ENCODE assay signal across 8 cellular contexts in the genomic region with DNA sequence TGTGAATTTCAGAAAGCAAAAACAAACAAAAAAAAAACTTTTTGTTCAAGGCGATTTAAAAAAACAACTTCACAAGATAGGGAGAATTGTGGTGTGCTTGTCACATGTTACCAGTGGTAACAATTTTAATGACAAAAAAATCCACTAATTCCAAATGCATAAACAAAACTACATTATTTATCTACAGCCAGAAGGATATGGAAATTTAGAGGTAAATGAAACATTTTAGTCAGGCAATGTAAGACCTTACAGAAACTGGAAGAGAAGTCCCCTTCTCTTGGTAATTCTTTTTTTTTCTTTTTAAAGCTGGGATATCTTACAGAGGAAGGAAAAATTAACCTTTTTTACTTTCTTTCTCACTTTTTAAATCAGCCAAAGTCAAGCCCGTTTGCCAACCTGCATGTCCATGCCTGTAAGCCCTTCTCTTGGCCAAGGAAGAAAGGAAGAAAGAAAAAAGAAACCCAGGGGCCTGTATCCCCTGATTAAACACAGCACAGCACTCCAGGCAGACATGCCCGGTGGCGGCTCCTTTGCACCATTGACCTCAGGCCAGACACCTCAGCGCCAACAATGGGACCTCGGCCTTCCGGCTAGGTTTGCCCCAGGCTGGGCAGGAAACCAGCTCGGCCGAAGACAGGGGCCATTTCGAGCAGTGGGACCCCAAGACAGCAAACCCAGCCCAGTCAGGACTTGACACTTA. TPM values are rescaled to one million over a fixed set of nuclear protein-coding genes. Genes with fewer than 3 reads are reported as not detected.
DNase-seq lines count a peak whose midpoint lies in the region; ATAC-seq, FAIRE-seq and TF ChIP-seq lines count a peak whose summit lies in the region.

No MANE protein-coding gene starts in this region.

- TF ChIP-seq EP300 in K562 (IDR thresholded peaks at IDR 0.05; ENCODE audit: low read length) = no peak

- CTCF ChIA-PET in K562 (lab: Yijun Ruan, JAX; ENCODE audit: low intra/inter-chr PET ratio) = no interaction called here

- H3K27me3 ChIP-seq in HAP-1 (ENCODE audit: low read depth) = no peaks in the 10 kb centered on the region
- peaks cover 32 to 73% of the 10 kb centered on the region in 2 experiments for H3K27me3 ChIP-seq in K562 (ENCODE audit: control insufficient read depth in 2 of 2, insufficient read depth in 2 of 2, low read length in 2 of 2)

- H3K27ac ChIP-seq in C4-2B = peak overlapping the region; percentile 98
- no peak overlapping the region for H3K27ac ChIP-seq in K562 (ENCODE audit: extremely low read depth, low read depth, low read length)

- peak overlapping the region; percentile 97 for H3K4me3 Mint-ChIP-seq in nephron progenitor cell

- peak overlapping the region; percentile 100 for H3K27ac Mint-ChIP-seq in nephron progenitor cell

- peaks cover 9% of the 10 kb centered on the region for H3K4me1 ChIP-seq in HAP-1
- peaks cover 0 to 3% of the 10 kb centered on the region in 2 experiments; a peak in 1 of 5 replicates for H3K4me1 ChIP-seq in K562 (replicated peaks in 1 of 2; ENCODE audit: control insufficient read depth in 2 of 2, insufficient read depth in 2 of 2, low read length in 2 of 2)

- H3K4me1 Mint-ChIP-seq in nephron progenitor cell = peaks cover 49% of the 10 kb centered on the region

- POLR2A ChIA-PET in K562 (lab: Yijun Ruan, JAX) = no interaction called here

- H3K36me3 Mint-ChIP-seq in nephron progenitor cell (ENCODE audit: low read depth) = peaks cover 50% of the 10 kb centered on the region

- no peak overlapping the region for H3K4me2 ChIP-seq in K562 (ENCODE audit: insufficient read depth, low read length)

- H4K20me1 ChIP-seq in K562 (replicated peaks; ENCODE audit: control insufficient read depth, insufficient read depth, low read length) = no peaks in the 10 kb centered on the region

- no peak overlapping the region for H2AFZ ChIP-seq in K562 (ENCODE audit: low read depth, low read length)

- intact Hi-C loops in K562 (cut with micrococcal nuclease) = no loop called here

- 2% methylated on average over 9 of the region's 10 CpGs for WGBS in K562 (ENCODE audit: insufficient coverage, low coverage, missing lambda C conversion rate)

- in situ Hi-C loops in HAP-1 (cut with MboI; ENCODE audit: low sequenced_read_pairs) = loop anchor here (25.0 kb wide), 1 partner anchor 959 kb away; the partner anchor contains the start of genes CBX3 and HNRNPA2B1
- in situ Hi-C loops in K562 (cut with MboI) = loop anchor here (25.0 kb wide), 3 partner anchors 659 to 1284 kb away; no protein-coding TSS in a partner anchor

- TF ChIP-seq CTCF in C4-2B (conservative IDR thresholded peaks at IDR 0.05) (no peak), K562 (IDR thresholded peaks at IDR 0.05 in 2 of 3, conservative IDR thresholded peaks at IDR 0.05 in 1 of 3; ENCODE audit: insufficient read depth in 2 of 3, low read depth in 1 of 3, low read length in 3 of 3) (no peak), nephron progenitor cell (IDR thresholded peaks at IDR 0.05) (no peak)

- H3K4me3 ChIP-seq in HAP-1 (peak overlapping the region; percentile 70), K562 (no peak overlapping the region)

- no TSS peak for BruUV-seq in K562 (replicated peaks; lab: Mats Ljungman, UMichigan)

- no peak for TF ChIP-seq RAD21 in K562 (CRISPR knock-in tag; conservative IDR thresholded peaks at IDR 0.05 in 1 of 2, IDR thresholded peaks at IDR 0.05 in 1 of 2)

- no peaks in the 10 kb centered on the region for H3K9me1 ChIP-seq in K562 (ENCODE audit: control insufficient read depth, insufficient read depth, low read length)

- ATAC-seq in K562 (no peak), GM21576 (IDR thresholded peaks at IDR 0.05; ENCODE audit: unreplicated experiment) (no peak), left lobe of liver (no peak), HG03139 (IDR thresholded peaks at IDR 0.05; ENCODE audit: unreplicated experiment) (no peak), HG02678 (IDR thresholded peaks at IDR 0.05; ENCODE audit: unreplicated experiment) (no peak)

- peak; percentile 77 for FAIRE-seq in K562 (lab: Jason Lieb, UNC)

- DNase-seq in HAP-1 (ENCODE audit: low spot score in 2 of 2) = peak in 1 of 2 experiments; percentile 72
- no peak for DNase-seq in K562 (ENCODE audit: extremely low read depth in 1 of 4, low spot score in 3 of 4)
- peak; percentile 39 for DNase-seq in nephron progenitor cell
- DNase-seq in left lobe of liver (ENCODE audit: low spot score) = no peak

- no peaks in the 10 kb centered on the region for H3K9me3 Mint-ChIP-seq in nephron progenitor cell

- H3K36me3 ChIP-seq in HAP-1 (replicated peaks) (peaks cover 29% of the 10 kb centered on the region), K562 (ENCODE audit: control insufficient read depth, insufficient read depth, low read length) (no peaks in the 10 kb centered on the region)

- no peak for TF ChIP-seq POLR2A in K562 (conservative IDR thresholded peaks at IDR 0.05)

- no peak overlapping the region for H3K9ac ChIP-seq in K562 (ENCODE audit: insufficient read depth in 1 of 2, low read depth in 2 of 2, low read length in 2 of 2)

- no peaks in the 10 kb centered on the region for H3K79me2 ChIP-seq in K562 (ENCODE audit: control insufficient read depth, insufficient read depth, low read length)

- H3K9me3 ChIP-seq in HAP-1 = no peaks in the 10 kb centered on the region
- H3K9me3 ChIP-seq in K562 (replicated peaks; ENCODE audit: control insufficient read depth, insufficient read depth, low read depth, low read length) = no peaks in the 10 kb centered on the region

- peaks cover 21% of the 10 kb centered on the region for H3K27me3 Mint-ChIP-seq in nephron progenitor cell (ENCODE audit: low read depth, poor library complexity)

RNA-seq across cellular contexts. Expression of gene HOXA10, which starts 3.0 kb away (rescaled TPM):
- not detected in 2 replicates for total RNA-seq in K562 (2011; cell fraction: chromatin; rRNA removed; ENCODE audit: low replicate concordance)
- total RNA-seq in K562 (2011; cell fraction: nucleolus; rRNA removed) = not detected in 2 replicates
- total RNA-seq in K562 (2011; cell fraction: nucleoplasm; rRNA removed) = not detected in 2 replicates
- total RNA-seq in K562 (2014; rRNA removed) (not detected in 2 replicates), K562 (2014; rRNA removed; fragmentation: Illumina TruSeq; extraction: Trizol) (not detected in 2 replicates), K562 (2015; rRNA removed; fragmentation: Illumina TruSeq; extraction: Trizol) (not detected in 2 replicates), K562 (2021) (not detected in 2 replicates), left lobe of liver (0.10 TPM)
- polyA plus RNA-seq in K562 (2011; rRNA removed) (not detected in 2 replicates), K562 (2014; fragmentation: Illumina TruSeq; extraction: Trizol) (not detected in 2 replicates), K562 (2014; fragmentation: Nextera tagmentation; extraction: Ambion mirVana) (not detected), K562 (2014; rRNA removed) (not detected in 2 replicates)
- polyA plus RNA-seq in K562 (2011; cell fraction: cytosol; rRNA removed) = not detected in 2 replicates
- polyA plus RNA-seq in K562 (2011; cell fraction: nucleus; rRNA removed) = not detected in 2 replicates
- not detected in 2 replicates for polyA plus RNA-seq in K562 (2012)
- polyA minus RNA-seq in K562 (2011; rRNA and poly(A)+ RNA removed) = not detected in 2 replicates
- not detected in 2 replicates for polyA minus RNA-seq in K562 (2011; cell fraction: cytosol; rRNA and poly(A)+ RNA removed)
- not detected in 2 replicates for polyA minus RNA-seq in K562 (2011; cell fraction: nucleus; rRNA and poly(A)+ RNA removed)

RNA-seq across cellular contexts. Expression of gene HOXA9, which starts 5.7 kb away (rescaled TPM):
- not detected in 2 replicates for total RNA-seq in K562 (2011; cell fraction: chromatin; rRNA removed; ENCODE audit: low replicate concordance)
- total RNA-seq in K562 (2011; cell fraction: nucleolus; rRNA removed) = not detected in 2 replicates
- total RNA-seq in K562 (2011; cell fraction: nucleoplasm; rRNA removed) = not detected in 2 replicates
- total RNA-seq in K562 (2014; rRNA removed) (not detected in 2 replicates), K562 (2014; rRNA removed; fragmentation: Illumina TruSeq; extraction: Trizol) (not detected in 2 replicates), K562 (2015; rRNA removed; fragmentation: Illumina TruSeq; extraction: Trizol) (not detected in 2 replicates), K562 (2021) (not detected in 2 replicates), left lobe of liver (not detected)
- polyA plus RNA-seq in K562 (2011; rRNA removed) (not detected in 2 replicates), K562 (2014; fragmentation: Illumina TruSeq; extraction: Trizol) (not detected in 2 replicates), K562 (2014; fragmentation: Nextera tagmentation; extraction: Ambion mirVana) (not detected), K562 (2014; rRNA removed) (not detected in 2 replicates)
- not detected in 2 replicates for polyA plus RNA-seq in K562 (2011; cell fraction: cytosol; rRNA removed)
- polyA plus RNA-seq in K562 (2011; cell fraction: nucleus; rRNA removed) = not detected in 2 replicates
- not detected in 2 replicates for polyA plus RNA-seq in K562 (2012)
- polyA minus RNA-seq in K562 (2011; rRNA and poly(A)+ RNA removed) = not detected in 2 replicates
- not detected in 2 replicates for polyA minus RNA-seq in K562 (2011; cell fraction: cytosol; rRNA and poly(A)+ RNA removed)
- polyA minus RNA-seq in K562 (2011; cell fraction: nucleus; rRNA and poly(A)+ RNA removed) = not detected in 2 replicates

RNA-seq across cellular contexts. Expression of gene HOXA11, which starts 13.9 kb away (rescaled TPM):
- total RNA-seq in K562 (2011; cell fraction: chromatin; rRNA removed; ENCODE audit: low replicate concordance) = not detected in 2 replicates
- total RNA-seq in K562 (2011; cell fraction: nucleolus; rRNA removed) = not detected in 2 replicates
- not detected in 2 replicates for total RNA-seq in K562 (2011; cell fraction: nucleoplasm; rRNA removed)
- not detected in 2 replicates for total RNA-seq in K562 (2014; rRNA removed)
- total RNA-seq in K562 (2014; rRNA removed; fragmentation: Illumina TruSeq; extraction: Trizol) = not detected in 2 replicates
- not detected in 2 replicates for total RNA-seq in K562 (2015; rRNA removed; fragmentation: Illumina TruSeq; extraction: Trizol)
- total RNA-seq in K562 (2021) = not detected in 2 replicates
- not detected in 2 replicates for polyA plus RNA-seq in K562 (2011; rRNA removed)
- not detected in 2 replicates for polyA plus RNA-seq in K562 (2011; cell fraction: cytosol; rRNA removed)
- polyA plus RNA-seq in K562 (2011; cell fraction: nucleus; rRNA removed) = not detected in 2 replicates
- polyA plus RNA-seq in K562 (2012) = not detected in 2 replicates
- polyA plus RNA-seq in K562 (2014; fragmentation: Illumina TruSeq; extraction: Trizol) = not detected in 2 replicates
- not detected for polyA plus RNA-seq in K562 (2014; fragmentation: Nextera tagmentation; extraction: Ambion mirVana)
- polyA plus RNA-seq in K562 (2014; rRNA removed) = not detected in 2 replicates
- not detected in 2 replicates for polyA minus RNA-seq in K562 (2011; rRNA and poly(A)+ RNA removed)
- polyA minus RNA-seq in K562 (2011; cell fraction: cytosol; rRNA and poly(A)+ RNA removed) = not detected in 2 replicates
- polyA minus RNA-seq in K562 (2011; cell fraction: nucleus; rRNA and poly(A)+ RNA removed) = not detected in 2 replicates
- total RNA-seq in left lobe of liver = not detected

RNA-seq across cellular contexts. Expression of gene HOXA7, which starts 14.6 kb away (rescaled TPM):
- total RNA-seq in K562 (2011; cell fraction: chromatin; rRNA removed; ENCODE audit: low replicate concordance) = not detected in 2 replicates
- total RNA-seq in K562 (2011; cell fraction: nucleolus; rRNA removed) = not detected in 2 replicates
- total RNA-seq in K562 (2011; cell fraction: nucleoplasm; rRNA removed) = not detected in 2 replicates
- total RNA-seq in K562 (2014; rRNA removed) (not detected in 2 replicates), K562 (2014; rRNA removed; fragmentation: Illumina TruSeq; extraction: Trizol) (not detected in 2 replicates), K562 (2015; rRNA removed; fragmentation: Illumina TruSeq; extraction: Trizol) (not detected in 2 replicates), K562 (2021) (not detected in 2 replicates), left lobe of liver (not detected)
- polyA plus RNA-seq in K562 (2011; rRNA removed) (not detected in 2 replicates), K562 (2014; fragmentation: Illumina TruSeq; extraction: Trizol) (not detected in 2 replicates), K562 (2014; fragmentation: Nextera tagmentation; extraction: Ambion mirVana) (not detected), K562 (2014; rRNA removed) (not detected in 2 replicates)
- not detected in 2 replicates for polyA plus RNA-seq in K562 (2011; cell fraction: cytosol; rRNA removed)
- polyA plus RNA-seq in K562 (2011; cell fraction: nucleus; rRNA removed) = not detected in 2 replicates
- not detected in 2 replicates for polyA plus RNA-seq in K562 (2012)
- polyA minus RNA-seq in K562 (2011; rRNA and poly(A)+ RNA removed) = not detected in 2 replicates
- not detected in 2 replicates for polyA minus RNA-seq in K562 (2011; cell fraction: cytosol; rRNA and poly(A)+ RNA removed)
- polyA minus RNA-seq in K562 (2011; cell fraction: nucleus; rRNA and poly(A)+ RNA removed) = not detected in 2 replicates

RNA-seq across cellular contexts. Expression of gene HOXA3, which starts 18.7 kb away (rescaled TPM):
- total RNA-seq in K562 (2011; cell fraction: chromatin; rRNA removed; ENCODE audit: low replicate concordance) = 0.35 TPM in 1 of 2 replicates, not detected in the other
- 0.17 TPM in 1 of 2 replicates, not detected in the other for total RNA-seq in K562 (2011; cell fraction: nucleolus; rRNA removed)
- total RNA-seq in K562 (2011; cell fraction: nucleoplasm; rRNA removed) = not detected in 2 replicates
- total RNA-seq in K562 (2014; rRNA removed) (not detected in 2 replicates), K562 (2014; rRNA removed; fragmentation: Illumina TruSeq; extraction: Trizol) (not detected in 2 replicates), K562 (2015; rRNA removed; fragmentation: Illumina TruSeq; extraction: Trizol) (not detected in 2 replicates), K562 (2021) (0.04 and 0.18 TPM in 2 replicates), left lobe of liver (0.30 TPM)
- polyA plus RNA-seq in K562 (2011; rRNA removed) (0.13 TPM in 1 of 2 replicates, not detected in the other), K562 (2014; fragmentation: Illumina TruSeq; extraction: Trizol) (not detected in 2 replicates), K562 (2014; fragmentation: Nextera tagmentation; extraction: Ambion mirVana) (not detected), K562 (2014; rRNA removed) (not detected in 2 replicates)
- polyA plus RNA-seq in K562 (2011; cell fraction: cytosol; rRNA removed) = 0.06 TPM in 1 of 2 replicates, not detected in the other
- 0.78 TPM in 1 of 2 replicates, not detected in the other for polyA plus RNA-seq in K562 (2011; cell fraction: nucleus; rRNA removed)
- polyA plus RNA-seq in K562 (2012) = 0.03 TPM in 1 of 2 replicates, not detected in the other
- polyA minus RNA-seq in K562 (2011; rRNA and poly(A)+ RNA removed) = not detected in 2 replicates
- polyA minus RNA-seq in K562 (2011; cell fraction: cytosol; rRNA and poly(A)+ RNA removed) = not detected in 2 replicates
- polyA minus RNA-seq in K562 (2011; cell fraction: nucleus; rRNA and poly(A)+ RNA removed) = 0.54 TPM in 1 of 2 replicates, not detected in the other
